Comparison of ENCODE assay signal across 1 cellular context in genomic region chr10:21173433-21173963, GRCh38.
A peak's percentile ranks its signal among the peaks of the same experiment; 100 is the strongest.
TF ChIP-seq lines count a peak whose summit lies in the region.

No MANE protein-coding gene starts in this region.

TF ChIP-seq in H1, 55 proteins besides CTCF, POLR2A, EP300 and RAD21 (continued from another document):
- TF ChIP-seq ATF2 (IDR thresholded peaks at IDR 0.05; ENCODE audit: low read length) (no peak), POU5F1 (IDR thresholded peaks at IDR 0.05; ENCODE audit: low read depth, low read length) (no peak), ASH2L (IDR thresholded peaks at IDR 0.05; ENCODE audit: low read length) (peak; percentile 6), HDAC2 (IDR thresholded peaks at IDR 0.05; ENCODE audit: borderline replicate concordance in 1 of 2, low read depth in 2 of 2, low read length in 2 of 2) (0 out of 4 replicates have a peak, but pooled peaks of 1 of the 2 experiments have one; percentile 7), NANOG (IDR thresholded peaks at IDR 0.05; ENCODE audit: insufficient read depth, low read depth, low read length, poor library complexity, severe bottlenecking) (no peak), E2F6 (IDR thresholded peaks at IDR 0.05) (0 out of 2 replicates have a peak, but pooled peaks have one; percentile 14), RNF2 (IDR thresholded peaks at IDR 0.05; ENCODE audit: borderline replicate concordance, low read depth, low read length, missing control alignments, poor library complexity, severe bottlenecking) (peak; percentile 40), RBBP5 (IDR thresholded peaks at IDR 0.05; ENCODE audit: borderline replicate concordance, low read depth, low read length) (peak; percentile 20; the same call in 1 of the 2 replicates), KDM4A (IDR thresholded peaks at IDR 0.05; ENCODE audit: low read depth, low read length, severe bottlenecking) (peak; percentile 28), YY1 (IDR thresholded peaks at IDR 0.05; ENCODE audit: low read depth, low read length) (no peak), POLR2AphosphoS5 (IDR thresholded peaks at IDR 0.05; ENCODE audit: low read depth, low read length) (no peak), TAF7 (optimal IDR thresholded peaks at IDR 0.05; ENCODE audit: borderline replicate concordance, low read depth, low read length) (no peak)
